In the genomic region with DNA sequence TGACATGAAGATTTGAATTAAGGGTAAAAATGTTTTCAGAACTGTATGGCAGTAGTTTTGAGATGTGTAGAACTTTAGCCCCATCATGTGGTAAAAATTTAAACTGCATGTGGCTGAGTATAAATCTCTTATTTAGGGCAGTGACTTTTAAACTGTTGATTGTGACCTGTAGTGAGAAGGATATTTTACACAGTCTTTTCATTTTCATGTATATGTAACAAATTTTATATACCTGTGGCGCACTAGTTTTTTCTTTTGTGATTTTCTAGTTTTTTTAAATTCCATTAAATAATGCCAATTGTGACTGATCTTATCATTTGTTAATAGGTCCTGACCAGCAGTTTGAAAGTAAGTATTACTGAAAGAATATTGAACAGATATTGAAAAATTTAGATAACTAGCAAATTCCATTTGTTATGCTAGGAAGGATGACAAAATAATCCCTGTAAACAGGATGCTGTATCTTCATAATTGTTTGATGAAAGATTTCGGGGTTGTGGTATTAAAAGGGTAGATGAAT, we compare ENCODE assay signal across 8 cellular contexts. TPM values are rescaled to one million over a fixed set of nuclear protein-coding genes. Genes with fewer than 3 reads are reported as not detected.
A peak's percentile ranks its signal among the peaks of the same experiment; 100 is the strongest.
DNase-seq lines count a peak whose midpoint lies in the region; ATAC-seq, FAIRE-seq and TF ChIP-seq lines count a peak whose summit lies in the region.

No MANE protein-coding gene starts in this region.

- no peak overlapping the region for H3K9ac ChIP-seq in keratinocyte (ENCODE audit: control insufficient read depth, extremely low read depth, insufficient read depth, low read length)

- intact Hi-C loops in OCI-LY7 (cut with micrococcal nuclease; ENCODE audit: unreplicated experiment) (loop anchor here (1.0 to 5.0 kb wide), 5 partner anchors 48 to 951 kb away; partner anchors contain the start of gene MIER3), breast epithelium (cut with DNase I; ENCODE audit: low total_unique reads) (no loop called here), testis (cut with DNase I; ENCODE audit: low total_unique reads) (loop anchor here (10.0 kb wide), 1 partner anchor 316 kb away; the partner anchor contains the start of gene SETD9)

- POLR2A ChIA-PET in OCI-LY7 (lab: Charles Lee): interaction anchor here (1.1 kb wide), 1 partner anchor 37 kb away, joined by 3 read pairs; no protein-coding TSS in a partner anchor

- no peaks in the 10 kb centered on the region for H3K27me3 ChIP-seq in breast epithelium
- no peaks in the 10 kb centered on the region for H3K27me3 ChIP-seq in keratinocyte (ENCODE audit: control insufficient read depth, extremely low read depth, insufficient read depth, low read length)
- H3K27me3 ChIP-seq in testis: no peaks in the 10 kb centered on the region

- no TSS peak for BruUV-seq in OCI-LY7 (replicated peaks; lab: Mats Ljungman, UMichigan)

- no peaks in the 10 kb centered on the region for H3K9me2 ChIP-seq in OCI-LY7 (ENCODE audit: insufficient read depth, low read length)

- H3K4me2 ChIP-seq in OCI-LY7 (ENCODE audit: low read length) (no peak overlapping the region), keratinocyte (ENCODE audit: control insufficient read depth, extremely low read depth, insufficient read depth, low read depth, low read length) (no peak overlapping the region)

- FAIRE-seq in keratinocyte (lab: Jason Lieb, UNC): no peak

- TF ChIP-seq POLR2A in breast epithelium (IDR thresholded peaks at IDR 0.05) (no peak), testis (IDR thresholded peaks at IDR 0.05) (no peak)

- CTCF ChIA-PET in OCI-LY7 (lab: Charles Lee; ENCODE audit: unreplicated experiment): no interaction called here

- H3K36me3 ChIP-seq in OCI-LY7 (ENCODE audit: insufficient read depth, low read length) (peaks cover 81% of the 10 kb centered on the region), breast epithelium (no peaks in the 10 kb centered on the region), keratinocyte (ENCODE audit: control insufficient read depth in 2 of 2, extremely low read depth in 1 of 2, insufficient read depth in 2 of 2, low read length in 2 of 2) (peaks cover 4% of the 10 kb centered on the region in 2 experiments), testis (ENCODE audit: low read depth, missing control alignments) (no peaks in the 10 kb centered on the region)

- H3K9me1 ChIP-seq in keratinocyte (ENCODE audit: control insufficient read depth, extremely low read depth, insufficient read depth, low read length): no peaks in the 10 kb centered on the region

- ATAC-seq in HG03342 (IDR thresholded peaks at IDR 0.05; ENCODE audit: unreplicated experiment) (peak; percentile 63), GM21360 (IDR thresholded peaks at IDR 0.05; ENCODE audit: unreplicated experiment) (no peak)

- WGBS in testis, 2 donors: 74 to 88% methylated on average over 2 of the region's 2 CpGs

- dilution Hi-C loops in keratinocyte (cut with MboI; ENCODE audit: extremely low pct_ligation_motif_present, low sequenced_read_pairs): no loop called here

- H3K9me3 ChIP-seq in OCI-LY7 (ENCODE audit: low read length): no peaks in the 10 kb centered on the region
- no peaks in the 10 kb centered on the region for H3K9me3 ChIP-seq in breast epithelium
- H3K9me3 ChIP-seq in keratinocyte (ENCODE audit: control insufficient read depth, low read depth, low read length): no peaks in the 10 kb centered on the region
- no peaks in the 10 kb centered on the region for H3K9me3 ChIP-seq in testis

- H3K79me2 ChIP-seq in OCI-LY7 (ENCODE audit: insufficient read depth, low read depth, low read length): peaks cover 98% of the 10 kb centered on the region
- peaks cover 84% of the 10 kb centered on the region for H3K79me2 ChIP-seq in keratinocyte (ENCODE audit: control insufficient read depth, insufficient read depth, low read length)

- peaks cover 17% of the 10 kb centered on the region; the same call in 1 of the 2 replicates for H4K20me1 ChIP-seq in OCI-LY7 (ENCODE audit: insufficient read depth, low read length)
- no peaks in the 10 kb centered on the region for H4K20me1 ChIP-seq in keratinocyte (ENCODE audit: control insufficient read depth, extremely low read depth, insufficient read depth, low read length)

- H2AFZ ChIP-seq in OCI-LY7 (ENCODE audit: low read length) (no peak overlapping the region), keratinocyte (ENCODE audit: control insufficient read depth, low read length) (no peak overlapping the region)

- peak; percentile 98 for TF ChIP-seq CTCF in OCI-LY7 (conservative IDR thresholded peaks at IDR 0.05; ENCODE audit: low read length)
- peak; percentile 88 to 94 (median 91) for TF ChIP-seq CTCF in breast epithelium (IDR thresholded peaks at IDR 0.05)
- TF ChIP-seq CTCF in keratinocyte (optimal IDR thresholded peaks at IDR 0.05 in 1 of 3, IDR thresholded peaks at IDR 0.05 in 1 of 3, conservative IDR thresholded peaks at IDR 0.05 in 1 of 3; ENCODE audit: extremely low read depth in 1 of 3, insufficient read depth in 2 of 3, low read length in 3 of 3): peak in 2 of 3 experiments; percentile 47 to 66
- peak; percentile 68 to 88 (median 76) for TF ChIP-seq CTCF in testis (IDR thresholded peaks at IDR 0.05)

- DNase-seq in A172 (ENCODE audit: low spot score) (peak; percentile 64), Daoy (ENCODE audit: low read depth) (peak; percentile 43), OCI-LY7 (ENCODE audit: low spot score) (peak; percentile 68), breast epithelium (ENCODE audit: low spot score in 2 of 2) (no peak), keratinocyte (ENCODE audit: low read depth, low spot score) (peak; percentile 5), testis (no peak)

- H3K4me3 ChIP-seq in OCI-LY7 (ENCODE audit: low read depth, low read length, poor library complexity, severe bottlenecking) (no peak overlapping the region), breast epithelium (no peak overlapping the region), keratinocyte (ENCODE audit: control insufficient read depth in 2 of 3, extremely low read depth in 1 of 3, insufficient read depth in 2 of 3, low read depth in 1 of 3, low read length in 3 of 3) (no peak overlapping the region), testis (no peak overlapping the region)

- H3K27ac ChIP-seq in OCI-LY7 (ENCODE audit: low read depth, low read length, poor library complexity, severe bottlenecking) (no peak overlapping the region), breast epithelium (no peak overlapping the region), keratinocyte (ENCODE audit: control insufficient read depth, insufficient read depth, low read length) (no peak overlapping the region), testis (no peak overlapping the region)

- H3K4me1 ChIP-seq in OCI-LY7 (ENCODE audit: insufficient read depth, low read length, poor library complexity, severe bottlenecking) (no peaks in the 10 kb centered on the region), breast epithelium (no peaks in the 10 kb centered on the region), keratinocyte (ENCODE audit: control insufficient read depth, extremely low read depth, insufficient read depth, low read length) (peaks cover 12% of the 10 kb centered on the region), testis (no peaks in the 10 kb centered on the region)

RNA-seq across cellular contexts. Expression of gene GPBP1, which starts 47.2 kb away (rescaled TPM):
- total RNA-seq in A172 (2014; rRNA removed; shearing (Covaris generic)): 85.3 and 117 TPM in 2 replicates
- total RNA-seq in Daoy (2014; rRNA removed; shearing (Covaris generic)): 61.0 and 75.5 TPM in 2 replicates
- total RNA-seq in OCI-LY7 (2014; rRNA removed; shearing (Covaris generic)): 77.0 and 96.6 TPM in 2 replicates
- total RNA-seq in OCI-LY7 (2022): 99.2 and 109 TPM in 2 replicates
- total RNA-seq in breast epithelium: 100 to 1,000 TPM in 1 of 3 donors, 10 to 100 TPM in 2; 61.1 to 141 (median 93.1) TPM
- polyA plus RNA-seq in keratinocyte: 23.4 to 44.1 TPM (median 25.1 TPM) in 3 replicates
- 91.0 TPM for polyA plus RNA-seq in keratinocyte (2011; ENCODE audit: low read depth)
- 16.8 and 30.4 TPM in 2 replicates for polyA plus RNA-seq in keratinocyte (2011; cell fraction: cytosol; rRNA removed)
- 36.2 and 50.2 TPM in 2 replicates for polyA plus RNA-seq in keratinocyte (2011; cell fraction: nucleus; rRNA removed)
- polyA plus RNA-seq in keratinocyte (2012; ENCODE audit: low replicate concordance): 26.1 and 46.3 TPM in 2 replicates
- polyA minus RNA-seq in keratinocyte: 3.2 to 26.6 TPM (median 10.3 TPM) in 3 replicates
- polyA minus RNA-seq in keratinocyte (2011; cell fraction: cytosol; rRNA and poly(A)+ RNA removed): 12.5 TPM
- 19.0 and 39.9 TPM in 2 replicates for polyA minus RNA-seq in keratinocyte (2011; cell fraction: nucleus; rRNA and poly(A)+ RNA removed)
- 100 to 1,000 TPM; 137 to 167 TPM for total RNA-seq in testis
- 109 TPM for polyA plus RNA-seq in testis (ENCODE audit: insufficient read depth, low read depth, low replicate concordance)

Comparison
In these comparisons a context has a peak if more than half of its experiments do, and no peak if none do; other contexts are left out.
1. DNase-seq: peak in A172 (single experiment), Daoy (single experiment), OCI-LY7 (single experiment) and keratinocyte (single experiment); none in breast epithelium (0 of 2) and testis (single experiment).
2. Peak in every context shown above with its lines, with median percentiles within 50 percentile points of each other: CTCF ChIP-seq.